ENCODE assay signal across 1 cellular context in the genomic region with DNA sequence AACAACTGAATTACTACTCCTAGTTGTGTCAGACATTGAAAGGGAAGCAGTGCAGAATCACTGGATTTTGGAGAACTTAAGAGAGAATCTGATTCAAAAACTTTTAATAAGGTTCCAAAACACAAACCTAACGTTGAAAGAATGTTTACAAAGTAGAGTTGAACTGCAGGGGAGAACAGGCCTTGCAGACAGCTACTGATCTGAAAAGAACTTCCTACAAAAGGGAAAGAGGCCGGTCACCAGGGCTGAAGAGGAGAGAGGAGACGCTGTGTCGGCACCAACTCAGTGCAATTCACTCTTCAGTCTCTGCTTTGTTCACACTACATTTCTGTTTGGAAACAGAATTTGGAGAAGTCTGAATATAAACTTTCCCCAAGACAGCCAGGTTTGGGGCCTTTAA.
TF ChIP-seq lines count a peak whose summit lies in the region.

No MANE protein-coding gene starts in this region.

TF ChIP-seq in SK-N-SH, 30 proteins besides CTCF, POLR2A, EP300 and RAD21 (continued from another document):
- TF ChIP-seq, protein P1, sequence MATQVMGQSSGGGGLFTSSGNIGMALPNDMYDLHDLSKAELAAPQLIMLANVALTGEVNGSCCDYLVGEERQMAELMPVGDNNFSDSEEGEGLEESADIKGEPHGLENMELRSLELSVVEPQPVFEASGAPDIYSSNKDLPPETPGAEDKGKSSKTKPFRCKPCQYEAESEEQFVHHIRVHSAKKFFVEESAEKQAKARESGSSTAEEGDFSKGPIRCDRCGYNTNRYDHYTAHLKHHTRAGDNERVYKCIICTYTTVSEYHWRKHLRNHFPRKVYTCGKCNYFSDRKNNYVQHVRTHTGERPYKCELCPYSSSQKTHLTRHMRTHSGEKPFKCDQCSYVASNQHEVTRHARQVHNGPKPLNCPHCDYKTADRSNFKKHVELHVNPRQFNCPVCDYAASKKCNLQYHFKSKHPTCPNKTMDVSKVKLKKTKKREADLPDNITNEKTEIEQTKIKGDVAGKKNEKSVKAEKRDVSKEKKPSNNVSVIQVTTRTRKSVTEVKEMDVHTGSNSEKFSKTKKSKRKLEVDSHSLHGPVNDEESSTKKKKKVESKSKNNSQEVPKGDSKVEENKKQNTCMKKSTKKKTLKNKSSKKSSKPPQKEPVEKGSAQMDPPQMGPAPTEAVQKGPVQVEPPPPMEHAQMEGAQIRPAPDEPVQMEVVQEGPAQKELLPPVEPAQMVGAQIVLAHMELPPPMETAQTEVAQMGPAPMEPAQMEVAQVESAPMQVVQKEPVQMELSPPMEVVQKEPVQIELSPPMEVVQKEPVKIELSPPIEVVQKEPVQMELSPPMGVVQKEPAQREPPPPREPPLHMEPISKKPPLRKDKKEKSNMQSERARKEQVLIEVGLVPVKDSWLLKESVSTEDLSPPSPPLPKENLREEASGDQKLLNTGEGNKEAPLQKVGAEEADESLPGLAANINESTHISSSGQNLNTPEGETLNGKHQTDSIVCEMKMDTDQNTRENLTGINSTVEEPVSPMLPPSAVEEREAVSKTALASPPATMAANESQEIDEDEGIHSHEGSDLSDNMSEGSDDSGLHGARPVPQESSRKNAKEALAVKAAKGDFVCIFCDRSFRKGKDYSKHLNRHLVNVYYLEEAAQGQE (IDR thresholded peaks at IDR 0.05; ENCODE audit: low read depth, low read length), result no peak
